In genomic region chr4:81538712-81539432, GRCh38 we compare ENCODE assay signal across 1 cellular context.
TF ChIP-seq lines count a peak whose summit lies in the region.

No MANE protein-coding gene starts in this region.

TF ChIP-seq in HepG2, 621 proteins besides CTCF, POLR2A, EP300 and RAD21:
- TF ChIP-seq ZHX2 (IDR thresholded peaks at IDR 0.05; ENCODE audit: low read depth) (no peak), ZHX2 (CRISPR knock-in tag; IDR thresholded peaks at IDR 0.05; ENCODE audit: borderline replicate concordance) (no peak), ZNF773 (CRISPR knock-in tag; IDR thresholded peaks at IDR 0.05; ENCODE audit: borderline replicate concordance) (no peak), FOXA3 (CRISPR knock-in tag; IDR thresholded peaks at IDR 0.05) (no peak), SNAPC2 (CRISPR knock-in tag; IDR thresholded peaks at IDR 0.05) (no peak), NCOA2 (CRISPR knock-in tag; IDR thresholded peaks at IDR 0.05) (no peak)
TF ChIP-seq in HepG2: peak in this region for 0.
